ENCODE assay signal across 17 cellular contexts in genomic region chr15:40976819-40977218, GRCh38. TPM values are rescaled to one million over a fixed set of nuclear protein-coding genes. Genes with fewer than 3 reads are reported as not detected.
"Had no signal": no experiment of that assay in that cellular context is flagged by ENCODE, and none has a peak within 500 bp of the region (broad histone marks: within the 10 kb centered on the region; RNA-seq: fewer than 3 reads in every experiment).

No MANE protein-coding gene starts in this region.

- H3K9me3 Mint-ChIP-seq: activated T-cell treated with anti-CD3 and anti-CD28 coated beads, Interleukin-2, amount 50 U/mL, for 4 hours; naive thymus-derived CD8-positive, alpha-beta T cell had no signal

- H3K27ac ChIP-seq: neutrophil, prostate gland, right lobe of liver, testis had no signal

- H3K27ac Mint-ChIP-seq: immature natural killer cell had no signal

- H3K4me3 Mint-ChIP-seq: activated T-cell treated with anti-CD3 and anti-CD28 coated beads, Interleukin-2, amount 50 U/mL, for 4 hours; immature natural killer cell; naive thymus-derived CD8-positive, alpha-beta T cell had no signal

- H3K4me3 ChIP-seq: esophagus muscularis mucosa, lung, mucosa of descending colon, prostate gland, right lobe of liver, testis had no signal

- H3K4me1 ChIP-seq: prostate gland, right lobe of liver, testis had no signal

- DNase-seq: activated CD4-positive, alpha-beta T cell treated with anti-CD3 and anti-CD28 coated beads, Interleukin-2, amount 50 U/mL, for 1 hour; activated naive CD4-positive, alpha-beta T cell treated with Interleukin-2 at 50 U/mL for 16 hours; activated T-cell treated with anti-CD3 and anti-CD28 coated beads, Interleukin-2, amount 50 U/mL, for 4 hours; immature natural killer cell; left cardiac atrium; mucosa of descending colon; naive thymus-derived CD8-positive, alpha-beta T cell; right lobe of liver; stimulated activated CD4-positive, alpha-beta T cell treated with anti-CD3 and anti-CD28 coated beads, Interleukin-2, amount 100 ng/mL, for 24 hours; stimulated activated naive CD4-positive, alpha-beta T cell; T-helper 2 cell; testis had no signal

- ATAC-seq: activated T-cell treated with anti-CD3 and anti-CD28 coated beads, Interleukin-2, amount 50 U/mL, for 4 hours; left cardiac atrium; mucosa of descending colon; naive thymus-derived CD8-positive, alpha-beta T cell; SK-N-SH treated with all-trans-retinoic acid at 6 μM for 48 hours had no signal

- H3K27me3 Mint-ChIP-seq: naive thymus-derived CD8-positive, alpha-beta T cell had no signal

- H3K27me3 ChIP-seq: esophagus muscularis mucosa, neutrophil, right lobe of liver, testis had no signal

- H3K9me3 ChIP-seq: esophagus muscularis mucosa, mucosa of descending colon, neutrophil, prostate gland, right lobe of liver, testis had no signal

- H3K4me1 Mint-ChIP-seq: immature natural killer cell had no signal

RNA-seq across cellular contexts. Expression of gene CHAC1, which starts 23.5 kb away (rescaled TPM):
- polyA plus RNA-seq: naive thymus-derived CD8-positive, alpha-beta T cell had no signal

RNA-seq across cellular contexts. Expression of gene DLL4, which starts 47.7 kb away (rescaled TPM):
- polyA plus RNA-seq: immature natural killer cell; naive thymus-derived CD8-positive, alpha-beta T cell had no signal
